ENCODE assay signal across 13 cellular contexts in genomic region chr17:1947743-1948516, GRCh38.
"Had no signal": no experiment of that assay in that cellular context is flagged by ENCODE, and none has a peak within 500 bp of the region (broad histone marks: within the 10 kb centered on the region; RNA-seq: fewer than 3 reads in every experiment).

No MANE protein-coding gene starts in this region.

- H3K36me3 ChIP-seq: breast epithelium, gastrocnemius medialis, suprapubic skin had no signal

- H3K9me3 ChIP-seq: breast epithelium, gastrocnemius medialis, psoas muscle, suprapubic skin had no signal

- H3K4me1 ChIP-seq: breast epithelium, gastrocnemius medialis, psoas muscle, suprapubic skin had no signal

- H3K27me3 ChIP-seq: breast epithelium, gastrocnemius medialis, suprapubic skin had no signal

- H3K27ac ChIP-seq: breast epithelium, gastrocnemius medialis, psoas muscle, suprapubic skin had no signal

- DNase-seq: activated CD4-positive, alpha-beta T cell treated with anti-CD3 and anti-CD28 coated beads for 4 hours; activated CD8-positive, alpha-beta memory T cell treated with anti-CD3 and anti-CD28 coated beads, Interleukin-2, amount 50 U/mL, for 48 hours; activated CD8-positive, alpha-beta T cell treated with anti-CD3 and anti-CD28 coated beads, Interleukin-2, amount 10 ng/mL, durations not matched to agents 7 days and 5 days; activated naive CD4-positive, alpha-beta T cell; activated naive CD8-positive, alpha-beta T cell treated with anti-CD3 and anti-CD28 coated beads, Interleukin-2, amount 10 ng/mL, durations not matched to agents 7 days and 5 days; dermis blood vessel endothelial cell; gastrocnemius medialis; psoas muscle; T-helper 2 cell had no signal

- H3K4me3 ChIP-seq: breast epithelium, gastrocnemius medialis, psoas muscle, suprapubic skin had no signal

- ATAC-seq: activated CD8-positive, alpha-beta T cell treated with anti-CD3 and anti-CD28 coated beads, Interleukin-2, amount 10 ng/mL, durations not matched to agents 7 days and 5 days; gastrocnemius medialis; psoas muscle; sciatic nerve; WTC11 had no signal
